1 cellular context compared by ENCODE assay signal in the genomic region with DNA sequence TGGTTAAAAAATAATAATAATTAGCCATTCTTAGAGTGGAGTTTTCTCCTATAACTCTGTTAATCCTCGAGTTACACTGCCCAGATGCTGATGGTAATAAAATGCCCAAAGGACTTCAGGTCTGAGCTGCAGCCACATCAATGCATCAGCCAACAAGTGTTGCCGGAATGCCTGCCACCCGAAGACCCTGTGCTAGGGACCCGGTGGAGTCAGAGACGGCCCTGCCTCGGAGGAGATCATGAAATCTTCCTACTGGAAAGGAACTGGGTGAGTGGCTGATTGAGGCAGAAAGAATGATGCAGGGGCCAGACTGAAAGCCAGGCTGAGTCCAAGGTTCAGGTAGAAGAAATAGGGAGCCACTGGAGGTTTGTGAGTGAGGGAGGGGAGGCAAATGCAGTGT.
TF ChIP-seq lines count a peak whose summit lies in the region.

No MANE protein-coding gene starts in this region.

TF ChIP-seq in GM23338, 12 proteins besides CTCF, POLR2A, EP300 and RAD21 (continued from another document):
- TF ChIP-seq, protein P1, sequence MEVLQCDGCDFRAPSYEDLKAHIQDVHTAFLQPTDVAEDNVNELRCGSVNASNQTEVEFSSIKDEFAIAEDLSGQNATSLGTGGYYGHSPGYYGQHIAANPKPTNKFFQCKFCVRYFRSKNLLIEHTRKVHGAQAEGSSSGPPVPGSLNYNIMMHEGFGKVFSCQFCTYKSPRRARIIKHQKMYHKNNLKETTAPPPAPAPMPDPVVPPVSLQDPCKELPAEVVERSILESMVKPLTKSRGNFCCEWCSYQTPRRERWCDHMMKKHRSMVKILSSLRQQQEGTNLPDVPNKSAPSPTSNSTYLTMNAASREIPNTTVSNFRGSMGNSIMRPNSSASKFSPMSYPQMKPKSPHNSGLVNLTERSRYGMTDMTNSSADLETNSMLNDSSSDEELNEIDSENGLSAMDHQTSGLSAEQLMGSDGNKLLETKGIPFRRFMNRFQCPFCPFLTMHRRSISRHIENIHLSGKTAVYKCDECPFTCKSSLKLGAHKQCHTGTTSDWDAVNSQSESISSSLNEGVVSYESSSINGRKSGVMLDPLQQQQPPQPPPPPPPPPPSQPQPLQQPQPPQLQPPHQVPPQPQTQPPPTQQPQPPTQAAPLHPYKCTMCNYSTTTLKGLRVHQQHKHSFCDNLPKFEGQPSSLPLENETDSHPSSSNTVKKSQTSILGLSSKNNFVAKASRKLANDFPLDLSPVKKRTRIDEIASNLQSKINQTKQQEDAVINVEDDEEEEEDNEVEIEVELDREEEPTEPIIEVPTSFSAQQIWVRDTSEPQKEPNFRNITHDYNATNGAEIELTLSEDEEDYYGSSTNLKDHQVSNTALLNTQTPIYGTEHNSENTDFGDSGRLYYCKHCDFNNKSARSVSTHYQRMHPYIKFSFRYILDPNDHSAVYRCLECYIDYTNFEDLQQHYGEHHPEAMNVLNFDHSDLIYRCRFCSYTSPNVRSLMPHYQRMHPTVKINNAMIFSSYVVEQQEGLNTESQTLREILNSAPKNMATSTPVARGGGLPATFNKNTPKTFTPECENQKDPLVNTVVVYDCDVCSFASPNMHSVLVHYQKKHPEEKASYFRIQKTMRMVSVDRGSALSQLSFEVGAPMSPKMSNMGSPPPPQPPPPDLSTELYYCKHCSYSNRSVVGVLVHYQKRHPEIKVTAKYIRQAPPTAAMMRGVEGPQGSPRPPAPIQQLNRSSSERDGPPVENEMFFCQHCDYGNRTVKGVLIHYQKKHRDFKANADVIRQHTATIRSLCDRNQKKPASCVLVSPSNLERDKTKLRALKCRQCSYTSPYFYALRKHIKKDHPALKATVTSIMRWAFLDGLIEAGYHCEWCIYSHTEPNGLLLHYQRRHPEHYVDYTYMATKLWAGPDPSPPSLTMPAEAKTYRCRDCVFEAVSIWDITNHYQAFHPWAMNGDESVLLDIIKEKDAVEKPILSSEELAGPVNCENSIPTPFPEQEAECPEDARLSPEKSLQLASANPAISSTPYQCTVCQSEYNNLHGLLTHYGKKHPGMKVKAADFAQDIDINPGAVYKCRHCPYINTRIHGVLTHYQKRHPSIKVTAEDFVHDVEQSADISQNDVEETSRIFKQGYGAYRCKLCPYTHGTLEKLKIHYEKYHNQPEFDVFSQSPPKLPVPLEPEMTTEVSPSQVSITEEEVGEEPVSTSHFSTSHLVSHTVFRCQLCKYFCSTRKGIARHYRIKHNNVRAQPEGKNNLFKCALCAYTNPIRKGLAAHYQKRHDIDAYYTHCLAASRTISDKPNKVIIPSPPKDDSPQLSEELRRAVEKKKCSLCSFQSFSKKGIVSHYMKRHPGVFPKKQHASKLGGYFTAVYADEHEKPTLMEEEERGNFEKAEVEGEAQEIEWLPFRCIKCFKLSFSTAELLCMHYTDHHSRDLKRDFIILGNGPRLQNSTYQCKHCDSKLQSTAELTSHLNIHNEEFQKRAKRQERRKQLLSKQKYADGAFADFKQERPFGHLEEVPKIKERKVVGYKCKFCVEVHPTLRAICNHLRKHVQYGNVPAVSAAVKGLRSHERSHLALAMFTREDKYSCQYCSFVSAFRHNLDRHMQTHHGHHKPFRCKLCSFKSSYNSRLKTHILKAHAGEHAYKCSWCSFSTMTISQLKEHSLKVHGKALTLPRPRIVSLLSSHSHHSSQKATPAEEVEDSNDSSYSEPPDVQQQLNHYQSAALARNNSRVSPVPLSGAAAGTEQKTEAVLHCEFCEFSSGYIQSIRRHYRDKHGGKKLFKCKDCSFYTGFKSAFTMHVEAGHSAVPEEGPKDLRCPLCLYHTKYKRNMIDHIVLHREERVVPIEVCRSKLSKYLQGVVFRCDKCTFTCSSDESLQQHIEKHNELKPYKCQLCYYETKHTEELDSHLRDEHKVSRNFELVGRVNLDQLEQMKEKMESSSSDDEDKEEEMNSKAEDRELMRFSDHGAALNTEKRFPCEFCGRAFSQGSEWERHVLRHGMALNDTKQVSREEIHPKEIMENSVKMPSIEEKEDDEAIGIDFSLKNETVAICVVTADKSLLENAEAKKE (CRISPR knock-in tag; IDR thresholded peaks at IDR 0.05) = no peak
- TF ChIP-seq CREB1 (CRISPR knock-in tag; IDR thresholded peaks at IDR 0.05; ENCODE audit: low read depth) (no peak), JUNB (IDR thresholded peaks at IDR 0.05; ENCODE audit: unreplicated experiment) (no peak), ZNF114 (CRISPR knock-in tag; IDR thresholded peaks at IDR 0.05) (no peak)
